9 cellular contexts compared by ENCODE assay signal in genomic region chr12:70590051-70590450, GRCh38. TPM values are rescaled to one million over a fixed set of nuclear protein-coding genes. Genes with fewer than 3 reads are reported as not detected.
A peak's percentile ranks its signal among the peaks of the same experiment; 100 is the strongest.
DNase-seq lines count a peak whose midpoint lies in the region; ATAC-seq, FAIRE-seq and TF ChIP-seq lines count a peak whose summit lies in the region.
"Had no signal": no experiment of that assay in that cellular context is flagged by ENCODE, and none has a peak within 500 bp of the region (broad histone marks: within the 10 kb centered on the region; RNA-seq: fewer than 3 reads in every experiment).

No MANE protein-coding gene starts in this region.

- H3K9me3 ChIP-seq in esophagus muscularis mucosa = no peaks in the 10 kb centered on the region

- no peak overlapping the region for H3K4me3 ChIP-seq in esophagus muscularis mucosa

- no peak overlapping the region for H3K27ac ChIP-seq in esophagus muscularis mucosa (replicated peaks in 1 of 4)

- TF ChIP-seq POLR2A in esophagus muscularis mucosa (IDR thresholded peaks at IDR 0.05; ENCODE audit: low read depth) = no peak

- H3K4me1 Mint-ChIP-seq in natural killer cell = peaks cover 0 to 6% of the 10 kb centered on the region in 2 donors

- no peaks in the 10 kb centered on the region for H3K36me3 Mint-ChIP-seq in natural killer cell

- peaks cover 0 to 5% (median 0%) of the 10 kb centered on the region in 4 donors for H3K27me3 ChIP-seq in esophagus muscularis mucosa

- peaks cover 0 to 3% of the 10 kb centered on the region in 2 donors for H3K27me3 Mint-ChIP-seq in natural killer cell (ENCODE audit: low read depth in 2 of 2)

- peak overlapping the region in 1 of 2 donors; percentile 3 for H3K27ac Mint-ChIP-seq in natural killer cell

- peaks cover 0 to 51% (median 2%) of the 10 kb centered on the region in 4 donors for H3K36me3 ChIP-seq in esophagus muscularis mucosa

- FAIRE-seq in GM19239 (lab: Jason Lieb, UNC) = peak; percentile 72

- ATAC-seq in HG03442 (IDR thresholded peaks at IDR 0.05; ENCODE audit: unreplicated experiment) = peak; percentile 96
- peak; percentile 84 to 99 (median 93) for ATAC-seq in natural killer cell
- no peak for ATAC-seq in stimulated activated naive CD8-positive, alpha-beta T cell treated with anti-CD3 and anti-CD28 coated beads, Interleukin-15, Interleukin-2, amounts not matched to agents 100 U/mL and 50 U/mL, for 24 hours

- no peak for TF ChIP-seq EP300 in esophagus muscularis mucosa (IDR thresholded peaks at IDR 0.05)

- H3K9me3 Mint-ChIP-seq in natural killer cell = no peaks in the 10 kb centered on the region

- H3K4me3 Mint-ChIP-seq in natural killer cell = no peak overlapping the region

- DNase-seq in CD1c-positive myeloid dendritic cell (ENCODE audit: extremely low spot score) (peak; percentile 48), GM19239 (ENCODE audit: insufficient read length, low spot score) (peak; percentile 13), NCI-H526 treated with DMSO at 0.1 percent for 48 hours (lab: John Stamatoyannopoulos, UW) (peak; percentile 45), esophagus muscularis mucosa (ENCODE audit: extremely low spot score) (no peak), natural killer cell (peak; percentile 63)
- peak; percentile 47 for DNase-seq in activated CD8-positive, alpha-beta memory T cell treated with anti-CD3 and anti-CD28 coated beads, Interleukin-2, amount 50 U/mL, for 4 hours
- peak; percentile 66 for DNase-seq in stimulated activated naive CD8-positive, alpha-beta T cell treated with anti-CD3 and anti-CD28 coated beads, Interleukin-15, Interleukin-2, amounts not matched to agents 100 U/mL and 50 U/mL, for 24 hours

- WGBS in esophagus muscularis mucosa = 35% methylated on average over 6 of the region's 6 CpGs

- no peaks in the 10 kb centered on the region for H3K4me1 ChIP-seq in esophagus muscularis mucosa

- intact Hi-C loops in esophagus muscularis mucosa (cut with DNase I) = loop anchor here (5.0 kb wide), 1 partner anchor 127 kb away; no protein-coding TSS in a partner anchor
- intact Hi-C loops in natural killer cell (cut with micrococcal nuclease) = loop anchor here (1.0 to 10.0 kb wide), 4 partner anchors 55 to 140 kb away; no protein-coding TSS in a partner anchor

- TF ChIP-seq CTCF in esophagus muscularis mucosa (IDR thresholded peaks at IDR 0.05) (peak; percentile 69 to 79 (median 71)), natural killer cell (IDR thresholded peaks at IDR 0.05) (peak; percentile 83)

RNA-seq across cellular contexts. Expression of gene PTPRB, which starts 47.2 kb away (rescaled TPM):
- 10 to 100 TPM; 22.0 to 41.9 (median 30.4) TPM for total RNA-seq in esophagus muscularis mucosa
- total RNA-seq in natural killer cell = 1 to 10 TPM; 2.3 to 7.8 (median 5.5) TPM
- total RNA-seq: T-helper 1 cell treated with Interleukin-12 subunit alpha and Interleukin-12 subunit beta and Interleukin-4 antibody, amounts not matched to agents 30 ng/mL and 1 ng/mL, for 36 hours had no signal
